In the genomic region with DNA sequence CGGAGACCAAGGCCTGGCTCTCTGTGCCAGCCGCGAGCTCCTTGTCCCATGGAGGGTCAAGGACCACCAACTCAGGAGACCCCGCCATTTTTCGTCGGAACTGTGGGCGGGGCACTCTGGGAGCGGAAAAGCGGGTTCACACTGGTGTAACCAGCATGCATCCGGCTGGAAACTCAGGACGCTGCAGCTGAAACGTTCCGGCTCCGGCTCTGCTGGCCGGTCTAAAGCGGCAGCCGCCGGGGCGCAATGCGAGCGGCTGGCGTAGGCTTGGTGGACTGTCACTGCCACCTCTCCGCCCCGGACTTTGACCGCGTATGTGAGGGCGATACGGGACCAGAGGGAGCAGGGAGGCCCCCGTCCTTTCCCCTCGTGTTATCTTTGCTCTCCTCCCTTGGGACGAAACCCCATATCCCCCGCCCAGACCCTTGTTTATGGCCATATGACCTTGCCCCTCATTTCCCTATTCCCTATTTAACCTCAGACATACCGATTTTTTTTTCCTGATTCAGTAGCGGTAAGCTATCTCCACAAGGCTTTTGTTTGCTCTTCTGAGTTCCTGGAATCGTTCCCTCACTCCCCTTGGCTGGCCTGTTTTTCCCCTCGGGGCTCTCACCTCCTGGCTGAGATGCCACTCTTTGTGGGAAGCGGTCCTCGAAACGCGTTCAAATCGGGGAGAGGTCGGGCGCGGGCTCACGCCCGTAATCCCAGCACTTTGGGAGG, we compare ENCODE assay signal across 8 cellular contexts. TPM values are rescaled to one million over a fixed set of nuclear protein-coding genes. Genes with fewer than 3 reads are reported as not detected.
DNase-seq lines count a peak whose midpoint lies in the region; TF ChIP-seq lines count a peak whose summit lies in the region.

A gene with protein sequence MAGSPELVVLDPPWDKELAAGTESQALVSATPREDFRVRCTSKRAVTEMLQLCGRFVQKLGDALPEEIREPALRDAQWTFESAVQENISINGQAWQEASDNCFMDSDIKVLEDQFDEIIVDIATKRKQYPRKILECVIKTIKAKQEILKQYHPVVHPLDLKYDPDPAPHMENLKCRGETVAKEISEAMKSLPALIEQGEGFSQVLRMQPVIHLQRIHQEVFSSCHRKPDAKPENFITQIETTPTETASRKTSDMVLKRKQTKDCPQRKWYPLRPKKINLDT (minus strand): TSS at position 102 of the 720 bp plus-strand sequence. CDS start 14 bp downstream, at position 88.
A gene with protein sequence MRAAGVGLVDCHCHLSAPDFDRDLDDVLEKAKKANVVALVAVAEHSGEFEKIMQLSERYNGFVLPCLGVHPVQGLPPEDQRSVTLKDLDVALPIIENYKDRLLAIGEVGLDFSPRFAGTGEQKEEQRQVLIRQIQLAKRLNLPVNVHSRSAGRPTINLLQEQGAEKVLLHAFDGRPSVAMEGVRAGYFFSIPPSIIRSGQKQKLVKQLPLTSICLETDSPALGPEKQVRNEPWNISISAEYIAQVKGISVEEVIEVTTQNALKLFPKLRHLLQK (plus strand): TSS at position 219 of the 720 bp plus-strand sequence. CDS start 28 bp downstream, at position 247.

- H3K36me3 ChIP-seq in GM06990 (ENCODE audit: control insufficient read depth, insufficient read depth, low read length) (peaks cover 1% of the 10 kb centered on the region), SK-N-MC (ENCODE audit: insufficient read depth, low read length) (peaks cover 11% of the 10 kb centered on the region)

- H3K27me3 ChIP-seq in GM06990 (replicated peaks; ENCODE audit: control insufficient read depth, insufficient read depth, low read length) = no peaks in the 10 kb centered on the region

- CTCF ChIA-PET in activated naive CD4-positive, alpha-beta T cell treated with anti-CD3 and anti-CD28 coated beads, Interleukin-2, amount 10 ng/mL, durations not matched to agents 7 days and 5 days (lab: Charles Lee) = interaction anchor here (0.9 to 1.5 kb wide), 6 partner anchors 10 to 315 kb away, joined by 3 to 4 read pairs (median 4); a partner anchor contains a TSS

- peak within 1 kb of the TSS; percentile 97 for H3K9ac ChIP-seq in SK-N-MC (ENCODE audit: insufficient read length)

- no peak for TF ChIP-seq CTCF in GM06990 (IDR thresholded peaks at IDR 0.05; ENCODE audit: insufficient read depth, low read length, poor library complexity, severe bottlenecking)
- TF ChIP-seq CTCF in HFFc6 (IDR thresholded peaks at IDR 0.05) = no peak

- DNase-seq in GM06990 (ENCODE audit: extremely low read depth, insufficient read length) (peak; percentile 95), HFFc6 (peak; percentile 92), NAMALWA (ENCODE audit: low spot score) (peak; percentile 93), SK-N-MC (ENCODE audit: low read depth, low spot score) (peak; percentile 55), germinal center (ENCODE audit: low spot score) (peak; percentile 75), non-pigmented ciliary epithelial cell (ENCODE audit: low read depth) (peak; percentile 67), substantia nigra (lab: John Stamatoyannopoulos, UW) (peak; percentile 11 to 92 (median 83))
- DNase-seq in activated naive CD4-positive, alpha-beta T cell treated with anti-CD3 and anti-CD28 coated beads, Interleukin-2, amount 10 ng/mL, durations not matched to agents 7 days and 5 days = peak; percentile 93

- H3K4me3 ChIP-seq in GM06990 (replicated peaks; ENCODE audit: low read depth, low read length) (peak within 1 kb of the TSS; percentile 79), SK-N-MC (peak within 1 kb of the TSS; percentile 99)

- peaks cover 2% of the 10 kb centered on the region; the same call in 1 of the 2 replicates for H3K27me3 Mint-ChIP-seq in HFFc6 (ENCODE audit: insufficient read depth)
- H3K27me3 Mint-ChIP-seq in activated naive CD4-positive, alpha-beta T cell treated with anti-CD3 and anti-CD28 coated beads, Interleukin-2, amount 10 ng/mL, durations not matched to agents 7 days and 5 days = peaks cover 4% of the 10 kb centered on the region

- H3K9me3 ChIP-seq in SK-N-MC (ENCODE audit: low read depth, low read length) = no peaks in the 10 kb centered on the region

- peaks cover 5% of the 10 kb centered on the region for H3K36me3 Mint-ChIP-seq in HFFc6 (ENCODE audit: low read depth)
- peaks cover 24% of the 10 kb centered on the region for H3K36me3 Mint-ChIP-seq in activated naive CD4-positive, alpha-beta T cell treated with anti-CD3 and anti-CD28 coated beads, Interleukin-2, amount 10 ng/mL, durations not matched to agents 7 days and 5 days

- H3K27ac ChIP-seq in SK-N-MC (peak within 1 kb of the TSS; percentile 72), substantia nigra (ENCODE audit: low read depth, low read length, poor library complexity, severe bottlenecking) (peak within 1 kb of the TSS; percentile 95)

- H3K4me1 Mint-ChIP-seq in HFFc6 (ENCODE audit: low read depth) = peaks cover 29% of the 10 kb centered on the region
- peaks cover 50% of the 10 kb centered on the region for H3K4me1 Mint-ChIP-seq in activated naive CD4-positive, alpha-beta T cell treated with anti-CD3 and anti-CD28 coated beads, Interleukin-2, amount 10 ng/mL, durations not matched to agents 7 days and 5 days

- peak within 1 kb of the TSS; percentile 97 for H3K27ac Mint-ChIP-seq in HFFc6
- H3K27ac Mint-ChIP-seq in activated naive CD4-positive, alpha-beta T cell treated with anti-CD3 and anti-CD28 coated beads, Interleukin-2, amount 10 ng/mL, durations not matched to agents 7 days and 5 days = peak within 1 kb of the TSS; percentile 97

- H3K9me3 Mint-ChIP-seq in HFFc6 = no peaks in the 10 kb centered on the region
- H3K9me3 Mint-ChIP-seq in activated naive CD4-positive, alpha-beta T cell treated with anti-CD3 and anti-CD28 coated beads, Interleukin-2, amount 10 ng/mL, durations not matched to agents 7 days and 5 days = no peaks in the 10 kb centered on the region

- H3K4me3 Mint-ChIP-seq in HFFc6 = peak within 1 kb of the TSS; percentile 94
- H3K4me3 Mint-ChIP-seq in activated naive CD4-positive, alpha-beta T cell treated with anti-CD3 and anti-CD28 coated beads, Interleukin-2, amount 10 ng/mL, durations not matched to agents 7 days and 5 days = peak within 1 kb of the TSS; percentile 99

RNA-seq across cellular contexts. Expression of the first gene that starts in this region (rescaled TPM):
- 10 to 100 TPM; 28.7 to 35.1 (median 30.4) TPM for total RNA-seq in HFFc6 (2021; fragmentation: NEBNext Ultra II Directional; extraction: Animal tissue kit (Norgen Biotek cat#: 25700))

RNA-seq across cellular contexts. Expression of the second gene that starts in this region (rescaled TPM):
- 10 to 100 TPM in 5 of 6 experiments, 1 to 10 TPM in 1; 8.6 to 14.4 (median 12.1) TPM for total RNA-seq in HFFc6 (2021; fragmentation: NEBNext Ultra II Directional; extraction: Animal tissue kit (Norgen Biotek cat#: 25700))

Comparison
In these comparisons a context has a peak if more than half of its experiments do, and no peak if none do; other contexts are left out.
1. Peak in every context shown above with its lines: DNase-seq, H3K4me3 ChIP-seq and H3K27ac ChIP-seq.